Comparison of ENCODE assay signal across 9 cellular contexts in genomic region chr7:121369462-121369861, GRCh38. TPM values are rescaled to one million over a fixed set of nuclear protein-coding genes. Genes with fewer than 3 reads are reported as not detected.
A peak's percentile ranks its signal among the peaks of the same experiment; 100 is the strongest.
DNase-seq lines count a peak whose midpoint lies in the region; ATAC-seq lines count a peak whose summit lies in the region.
"Had no signal": no experiment of that assay in that cellular context is flagged by ENCODE, and none has a peak within 500 bp of the region (broad histone marks: within the 10 kb centered on the region; RNA-seq: fewer than 3 reads in every experiment).

No MANE protein-coding gene starts in this region.

- intact Hi-C loops in activated T-helper 1 cell treated with anti-CD3 and anti-CD28 coated beads, Interleukin-12 subunit alpha, Interleukin-12 subunit beta, Interleukin-2, Interleukin-4 antibody, amounts not matched to agents 30 ng/mL and 10 ng/mL and 1 ng/mL, durations not matched to agents 14 hours and 24 hours and 36 hours (cut with micrococcal nuclease) = loop anchor here (10.0 kb wide), 2 partner anchors 385 to 415 kb away; partner anchors contain the start of genes CPED1 and ING3
- intact Hi-C loops in naive thymus-derived CD4-positive, alpha-beta T cell (cut with micrococcal nuclease) = loop anchor here (1.0 to 10.0 kb wide), 4 partner anchors 15 to 415 kb away; partner anchors contain the start of genes CPED1 (in 2 of the 2) and ING3 (in 1 of the 2)

- ATAC-seq in GM18909 (IDR thresholded peaks at IDR 0.05; ENCODE audit: poor library complexity, unreplicated experiment) (peak; percentile 56), HG02938 (IDR thresholded peaks at IDR 0.05; ENCODE audit: unreplicated experiment) (peak; percentile 43)
- no peak for ATAC-seq in naive thymus-derived CD4-positive, alpha-beta T cell

- H3K4me1 ChIP-seq in naive thymus-derived CD4-positive, alpha-beta T cell (ENCODE audit: control insufficient read depth in 2 of 2, insufficient read depth in 2 of 2, low read length in 2 of 2) = peaks cover 0 to 11% of the 10 kb centered on the region in 2 donors
- H3K4me1 ChIP-seq: parathyroid adenoma had no signal

- peak overlapping the region; percentile 79 for H3K4me3 Mint-ChIP-seq in activated T-helper 1 cell treated with anti-CD3 and anti-CD28 coated beads, Interleukin-12 subunit alpha, Interleukin-12 subunit beta, Interleukin-2, Interleukin-4 antibody, amounts not matched to agents 30 ng/mL and 10 ng/mL and 1 ng/mL, durations not matched to agents 14 hours and 24 hours and 36 hours
- peak overlapping the region in 1 of 10 donors; percentile 67 for H3K4me3 Mint-ChIP-seq in naive thymus-derived CD4-positive, alpha-beta T cell

- H3K36me3 ChIP-seq in naive thymus-derived CD4-positive, alpha-beta T cell (ENCODE audit: control insufficient read depth in 2 of 3, insufficient read depth in 3 of 3, low read length in 3 of 3) = no peaks in the 10 kb centered on the region

- H3K27me3 ChIP-seq in naive thymus-derived CD4-positive, alpha-beta T cell (ENCODE audit: control insufficient read depth in 2 of 2, insufficient read depth in 2 of 2, low read length in 2 of 2) = no peaks in the 10 kb centered on the region

- peaks cover 58% of the 10 kb centered on the region for H3K36me3 Mint-ChIP-seq in activated T-helper 1 cell treated with anti-CD3 and anti-CD28 coated beads, Interleukin-12 subunit alpha, Interleukin-12 subunit beta, Interleukin-2, Interleukin-4 antibody, amounts not matched to agents 30 ng/mL and 10 ng/mL and 1 ng/mL, durations not matched to agents 14 hours and 24 hours and 36 hours (ENCODE audit: low read depth)
- peaks cover 5 to 20% (median 6%) of the 10 kb centered on the region in 5 donors for H3K36me3 Mint-ChIP-seq in naive thymus-derived CD4-positive, alpha-beta T cell

- no peaks in the 10 kb centered on the region for H3K27me3 Mint-ChIP-seq in activated T-helper 1 cell treated with anti-CD3 and anti-CD28 coated beads, Interleukin-12 subunit alpha, Interleukin-12 subunit beta, Interleukin-2, Interleukin-4 antibody, amounts not matched to agents 30 ng/mL and 10 ng/mL and 1 ng/mL, durations not matched to agents 14 hours and 24 hours and 36 hours (ENCODE audit: insufficient read depth)
- H3K27me3 Mint-ChIP-seq in naive thymus-derived CD4-positive, alpha-beta T cell = no peaks in the 10 kb centered on the region

- H3K4me3 ChIP-seq in naive thymus-derived CD4-positive, alpha-beta T cell (ENCODE audit: low read length) = no peak overlapping the region

- H3K27ac ChIP-seq in naive thymus-derived CD4-positive, alpha-beta T cell (ENCODE audit: low read depth, low read length) = no peak overlapping the region
- H3K27ac ChIP-seq: parathyroid adenoma had no signal

- DNase-seq in activated T-helper 1 cell treated with anti-CD3 and anti-CD28 coated beads, Interleukin-12 subunit alpha, Interleukin-12 subunit beta, Interleukin-2, Interleukin-4 antibody, amounts not matched to agents 30 ng/mL and 10 ng/mL and 1 ng/mL, durations not matched to agents 14 hours and 24 hours and 36 hours (ENCODE audit: low spot score) = no peak
- no peak for DNase-seq in naive thymus-derived CD4-positive, alpha-beta T cell
- no peak for DNase-seq in ecto neural progenitor cell (ENCODE audit: low spot score)
- DNase-seq in NCI-H748 treated with DMSO at 0.1 percent for 48 hours (lab: John Stamatoyannopoulos, UW) = no peak
- no peak for DNase-seq in Ammon's horn (ENCODE audit: low spot score)

- CTCF ChIA-PET in naive thymus-derived CD4-positive, alpha-beta T cell (lab: Charles Lee) = interaction anchor here (0.7 to 4.7 kb wide), 5 partner anchors 16 to 179 kb away, joined by 3 to 76 read pairs (median 4); no protein-coding TSS in a partner anchor

- H3K9me3 Mint-ChIP-seq in activated T-helper 1 cell treated with anti-CD3 and anti-CD28 coated beads, Interleukin-12 subunit alpha, Interleukin-12 subunit beta, Interleukin-2, Interleukin-4 antibody, amounts not matched to agents 30 ng/mL and 10 ng/mL and 1 ng/mL, durations not matched to agents 14 hours and 24 hours and 36 hours = no peaks in the 10 kb centered on the region
- no peaks in the 10 kb centered on the region for H3K9me3 Mint-ChIP-seq in naive thymus-derived CD4-positive, alpha-beta T cell

- H3K4me1 Mint-ChIP-seq in activated T-helper 1 cell treated with anti-CD3 and anti-CD28 coated beads, Interleukin-12 subunit alpha, Interleukin-12 subunit beta, Interleukin-2, Interleukin-4 antibody, amounts not matched to agents 30 ng/mL and 10 ng/mL and 1 ng/mL, durations not matched to agents 14 hours and 24 hours and 36 hours (ENCODE audit: low read depth) = peaks cover 68% of the 10 kb centered on the region
- peaks cover 0 to 49% (median 11%) of the 10 kb centered on the region in 7 donors for H3K4me1 Mint-ChIP-seq in naive thymus-derived CD4-positive, alpha-beta T cell

- POLR2A ChIA-PET in naive thymus-derived CD4-positive, alpha-beta T cell (lab: Charles Lee) = no interaction called here

- H3K9me3 ChIP-seq in naive thymus-derived CD4-positive, alpha-beta T cell (ENCODE audit: control insufficient read depth in 2 of 3, low read length in 3 of 3) = no peaks in the 10 kb centered on the region

- peak overlapping the region; percentile 83 for H3K27ac Mint-ChIP-seq in activated T-helper 1 cell treated with anti-CD3 and anti-CD28 coated beads, Interleukin-12 subunit alpha, Interleukin-12 subunit beta, Interleukin-2, Interleukin-4 antibody, amounts not matched to agents 30 ng/mL and 10 ng/mL and 1 ng/mL, durations not matched to agents 14 hours and 24 hours and 36 hours
- peak overlapping the region in 8 of 9 donors; percentile 2 to 84 (median 78) for H3K27ac Mint-ChIP-seq in naive thymus-derived CD4-positive, alpha-beta T cell

RNA-seq across cellular contexts. Expression of gene FAM3C, which starts 26.6 kb away (rescaled TPM):
- 103 and 114 TPM in 2 replicates for total RNA-seq in activated T-helper 1 cell treated with anti-CD3 and anti-CD28 coated beads, Interleukin-12 subunit alpha, Interleukin-12 subunit beta, Interleukin-2, Interleukin-4 antibody, amounts not matched to agents 30 ng/mL and 10 ng/mL and 1 ng/mL, durations not matched to agents 14 hours and 24 hours and 36 hours
- total RNA-seq in naive thymus-derived CD4-positive, alpha-beta T cell = 10 to 100 TPM; 11.1 to 28.4 (median 21.0) TPM
- polyA plus RNA-seq in naive thymus-derived CD4-positive, alpha-beta T cell = 10 to 100 TPM in 1 of 2 donors, 1 to 10 TPM in 1; 9.6 to 10.3 TPM

RNA-seq across cellular contexts. Expression of gene WNT16, which starts 40.7 kb away (rescaled TPM):
- total RNA-seq in activated T-helper 1 cell treated with anti-CD3 and anti-CD28 coated beads, Interleukin-12 subunit alpha, Interleukin-12 subunit beta, Interleukin-2, Interleukin-4 antibody, amounts not matched to agents 30 ng/mL and 10 ng/mL and 1 ng/mL, durations not matched to agents 14 hours and 24 hours and 36 hours = not detected in 2 replicates
- total RNA-seq in naive thymus-derived CD4-positive, alpha-beta T cell = not detected
- not detected for polyA plus RNA-seq in naive thymus-derived CD4-positive, alpha-beta T cell
- total RNA-seq: T-helper 2 cell treated with Interferon-gamma antibody and Interleukin-4, amounts not matched to agents 100 ng/mL and 5 ng/mL, for 36 hours had no signal
